Comparison of ENCODE assay signal across 1 cellular context in genomic region chr6:136593748-136594490, GRCh38.
TF ChIP-seq lines count a peak whose summit lies in the region.

No MANE protein-coding gene starts in this region.

TF ChIP-seq in SK-N-SH, 30 proteins besides CTCF, POLR2A, EP300 and RAD21 (continued from another document):
- TF ChIP-seq SIN3A (IDR thresholded peaks at IDR 0.05; ENCODE audit: borderline replicate concordance, low read depth, low read length) (0 out of 2 replicates have a peak, but pooled peaks have one; percentile 30), FOSL2 (IDR thresholded peaks at IDR 0.05; ENCODE audit: borderline replicate concordance, low read depth) (peak; percentile 69; the same call in 1 of the 2 replicates), MAX (IDR thresholded peaks at IDR 0.05; ENCODE audit: low read depth) (peak; percentile 56; the same call in 1 of the 2 replicates), MXI1 (IDR thresholded peaks at IDR 0.05; ENCODE audit: low read depth, low read length) (no peak), NRF1 (IDR thresholded peaks at IDR 0.05; ENCODE audit: low read depth, low read length) (no peak), IRF3 (IDR thresholded peaks at IDR 0.05; ENCODE audit: low read depth, low read length) (no peak), MEF2A (IDR thresholded peaks at IDR 0.05; ENCODE audit: borderline replicate concordance, low read depth) (peak; percentile 33; the same call in 1 of the 2 replicates), GATA2 (CRISPR knock-in tag; IDR thresholded peaks at IDR 0.05) (no peak), USF1 (IDR thresholded peaks at IDR 0.05; ENCODE audit: borderline replicate concordance, low read depth) (peak; percentile 74), FOXJ3 (CRISPR knock-in tag; IDR thresholded peaks at IDR 0.05) (no peak), ZBTB33 (IDR thresholded peaks at IDR 0.05; ENCODE audit: borderline replicate concordance, low read depth) (no peak), RFX5 (IDR thresholded peaks at IDR 0.05; ENCODE audit: low read length) (no peak), YY1 (IDR thresholded peaks at IDR 0.05; ENCODE audit: low read depth) (no peak; the same call in 1 of the 2 replicates)
